13 cellular contexts compared by ENCODE assay signal in the genomic region with DNA sequence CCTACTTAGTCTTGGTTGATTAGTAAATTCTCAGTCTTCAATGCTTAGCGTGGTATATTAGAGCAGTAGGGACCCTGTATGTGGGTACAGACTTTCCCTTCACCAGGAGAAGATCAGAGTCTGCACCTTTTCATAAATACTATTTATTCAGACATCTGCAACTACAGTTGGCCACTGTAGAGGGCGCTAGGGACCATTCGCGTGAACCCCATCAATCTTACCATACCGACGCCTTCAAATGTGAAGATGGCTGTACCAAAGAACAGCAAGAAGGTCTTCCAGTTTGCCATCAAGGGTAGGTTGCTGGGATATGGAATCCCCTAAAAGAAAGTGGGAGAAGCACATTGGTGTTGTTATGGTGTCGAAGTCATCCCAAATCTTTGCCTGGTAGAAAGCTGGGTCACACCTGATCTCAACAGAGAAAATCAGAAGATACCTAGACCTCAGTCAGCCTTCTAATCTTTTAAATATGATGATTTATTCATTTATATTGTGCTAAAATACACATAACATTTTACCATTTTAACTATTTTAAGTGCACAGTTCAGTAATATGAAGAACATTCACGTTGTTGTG. TPM values are rescaled to one million over a fixed set of nuclear protein-coding genes. Genes with fewer than 3 reads are reported as not detected.
DNase-seq lines count a peak whose midpoint lies in the region; ATAC-seq, FAIRE-seq and TF ChIP-seq lines count a peak whose summit lies in the region.
"Had no signal": no experiment of that assay in that cellular context is flagged by ENCODE, and none has a peak within 500 bp of the region (broad histone marks: within the 10 kb centered on the region; RNA-seq: fewer than 3 reads in every experiment).

No MANE protein-coding gene starts in this region.

- H3K27me3 Mint-ChIP-seq in endothelial cell (ENCODE audit: unreplicated experiment) = peaks cover 1% of the 10 kb centered on the region
- H3K27me3 Mint-ChIP-seq: activated T-helper 17 cell treated with anti-CD3 and anti-CD28 coated beads, Interleukin-2, amount 50 U/mL, for 72 hours; CD4-positive, alpha-beta T cell had no signal

- no peak for FAIRE-seq in HTR-8/SVneo (lab: Jason Lieb, UNC)

- H3K4me3 Mint-ChIP-seq in endothelial cell (ENCODE audit: unreplicated experiment) = no peak overlapping the region
- H3K4me3 Mint-ChIP-seq: activated T-helper 17 cell treated with anti-CD3 and anti-CD28 coated beads, Interleukin-2, amount 50 U/mL, for 72 hours; CD4-positive, alpha-beta T cell; dendritic cell treated with granulocyte-macrophage colony-stimulating factor and Interleukin-4, amounts not matched to agents 40 ng/mL and 50 ng/mL, for 4 days had no signal

- H3K4me3 ChIP-seq in upper lobe of right lung = no peak overlapping the region

- no peaks in the 10 kb centered on the region for H3K4me1 ChIP-seq in upper lobe of right lung

- H3K4me1 Mint-ChIP-seq in endothelial cell (ENCODE audit: unreplicated experiment) = no peaks in the 10 kb centered on the region

- H3K9me3 Mint-ChIP-seq in endothelial cell (ENCODE audit: unreplicated experiment) = no peaks in the 10 kb centered on the region
- H3K9me3 Mint-ChIP-seq: activated T-helper 17 cell treated with anti-CD3 and anti-CD28 coated beads, Interleukin-2, amount 50 U/mL, for 72 hours; CD4-positive, alpha-beta T cell; dendritic cell treated with granulocyte-macrophage colony-stimulating factor and Interleukin-4, amounts not matched to agents 40 ng/mL and 50 ng/mL, for 4 days had no signal

- DNase-seq in stimulated activated CD4-positive, alpha-beta T cell treated with anti-CD3 and anti-CD28 coated beads, Interleukin-12 subunit alpha, Interleukin-12 subunit beta, amount 100 ng/mL, for 48 hours (ENCODE audit: low read depth in 2 of 3, low spot score in 1 of 3) = peak in 2 of 3 donors; percentile 2 to 4
- DNase-seq in stimulated activated CD4-positive, alpha-beta T cell treated with anti-CD3 and anti-CD28 coated beads, Interleukin-4, amount 100 ng/mL, for 1 hour = no peak
- peak; percentile 43 for DNase-seq in NAMALWA (ENCODE audit: low spot score)
- peak; percentile 18 for DNase-seq in endothelial cell (ENCODE audit: low spot score)
- DNase-seq in upper lobe of right lung = no peak
- DNase-seq in HTR-8/SVneo (ENCODE audit: insufficient read length, low spot score) = no peak
- no peak for DNase-seq in NCI-H2029 treated with DMSO at 0.1 percent for 48 hours (lab: John Stamatoyannopoulos, UW)
- no peak for DNase-seq in NCI-H1417 treated with DMSO at 0.1 percent for 48 hours (lab: John Stamatoyannopoulos, UW)
- DNase-seq: CD4-positive, alpha-beta T cell; NCI-H345; stimulated activated CD4-positive, alpha-beta T cell treated with anti-CD3 and anti-CD28 coated beads, Interleukin-4, amount 100 ng/mL, for 4 hours had no signal

- no peak overlapping the region for H3K27ac ChIP-seq in upper lobe of right lung

- peak; percentile 62 for TF ChIP-seq CTCF in endothelial cell (IDR thresholded peaks at IDR 0.05; ENCODE audit: unreplicated experiment)
- TF ChIP-seq CTCF in upper lobe of right lung (IDR thresholded peaks at IDR 0.05) = peak; percentile 37

- peak; percentile 64 for ATAC-seq in upper lobe of right lung
- ATAC-seq: activated T-helper 17 cell treated with anti-CD3 and anti-CD28 coated beads, Interleukin-2, amount 50 U/mL, for 72 hours had no signal

- H3K36me3 Mint-ChIP-seq in endothelial cell (ENCODE audit: low read depth, unreplicated experiment) = no peaks in the 10 kb centered on the region

- no peaks in the 10 kb centered on the region for H3K27me3 ChIP-seq in upper lobe of right lung

- intact Hi-C loops in upper lobe of right lung (cut with DNase I) = no loop called here

- H3K27ac Mint-ChIP-seq in endothelial cell (ENCODE audit: unreplicated experiment) = no peak overlapping the region
- H3K27ac Mint-ChIP-seq: activated T-helper 17 cell treated with anti-CD3 and anti-CD28 coated beads, Interleukin-2, amount 50 U/mL, for 72 hours; CD4-positive, alpha-beta T cell; dendritic cell treated with granulocyte-macrophage colony-stimulating factor and Interleukin-4, amounts not matched to agents 40 ng/mL and 50 ng/mL, for 4 days had no signal

- no peaks in the 10 kb centered on the region for H3K9me3 ChIP-seq in upper lobe of right lung

- no peaks in the 10 kb centered on the region for H3K36me3 ChIP-seq in upper lobe of right lung

RNA-seq across cellular contexts. Expression of a gene that starts 19.1 kb away (rescaled TPM):
- total RNA-seq in endothelial cell (ENCODE audit: unreplicated experiment) (not detected), upper lobe of right lung (not detected)
- total RNA-seq: activated T-helper 17 cell treated with anti-CD3 and anti-CD28 coated beads, Interleukin-2, amount 50 U/mL, for 72 hours; CD4-positive, alpha-beta T cell had no signal

RNA-seq across cellular contexts. Expression of a gene that starts 31.5 kb away (rescaled TPM):
- total RNA-seq in endothelial cell (ENCODE audit: unreplicated experiment) = 33.9 TPM
- 104 TPM for total RNA-seq in upper lobe of right lung

Comparison
In these comparisons a context has a peak if more than half of its experiments do, and no peak if none do; other contexts are left out.
1. DNase-seq: peak in stimulated activated CD4-positive, alpha-beta T cell treated with anti-CD3 and anti-CD28 coated beads, Interleukin-12 subunit alpha, Interleukin-12 subunit beta, amount 100 ng/mL, for 48 hours (2 of 3), NAMALWA (single experiment) and endothelial cell (single experiment); none in stimulated activated CD4-positive, alpha-beta T cell treated with anti-CD3 and anti-CD28 coated beads, Interleukin-4, amount 100 ng/mL, for 1 hour (single experiment), upper lobe of right lung (single experiment), HTR-8/SVneo (single experiment), NCI-H2029 treated with DMSO at 0.1 percent for 48 hours (single experiment) and NCI-H1417 treated with DMSO at 0.1 percent for 48 hours (single experiment).